ENCODE assay signal across 9 cellular contexts in genomic region chr12:74317078-74317581, GRCh38.
DNase-seq lines count a peak whose midpoint lies in the region; ATAC-seq and TF ChIP-seq lines count a peak whose summit lies in the region.
"Had no signal": no experiment of that assay in that cellular context is flagged by ENCODE, and none has a peak within 500 bp of the region (broad histone marks: within the 10 kb centered on the region; RNA-seq: fewer than 3 reads in every experiment).

No MANE protein-coding gene starts in this region.

- TF ChIP-seq CTCF in GM13977 (IDR thresholded peaks at IDR 0.05; ENCODE audit: extremely low read depth, insufficient read depth, missing control alignments) (peak; percentile 22), choroid plexus epithelial cell (conservative IDR thresholded peaks at IDR 0.05; ENCODE audit: low read depth, low read length) (peak; percentile 73)

- intact Hi-C loops in activated naive CD4-positive, alpha-beta T cell treated with anti-CD3 and anti-CD28 coated beads for 36 hours (cut with micrococcal nuclease) = loop anchor here (5.0 kb wide), 1 partner anchor 1970 kb away; no protein-coding TSS in a partner anchor

- H3K4me1 Mint-ChIP-seq in activated naive CD4-positive, alpha-beta T cell treated with anti-CD3 and anti-CD28 coated beads for 36 hours (ENCODE audit: low read depth) = no peaks in the 10 kb centered on the region
- H3K4me1 Mint-ChIP-seq: central memory CD8-positive, alpha-beta T cell had no signal

- CTCF ChIA-PET in activated naive CD4-positive, alpha-beta T cell treated with anti-CD3 and anti-CD28 coated beads for 36 hours (lab: Charles Lee) = no interaction called here

- no peaks in the 10 kb centered on the region for H3K36me3 Mint-ChIP-seq in activated naive CD4-positive, alpha-beta T cell treated with anti-CD3 and anti-CD28 coated beads for 36 hours (ENCODE audit: low read depth)

- ATAC-seq in HG02798 (IDR thresholded peaks at IDR 0.05; ENCODE audit: poor library complexity, unreplicated experiment) (no peak), GM21526 (IDR thresholded peaks at IDR 0.05; ENCODE audit: low FRiP score, unreplicated experiment) (no peak)

- H3K4me3 ChIP-seq in choroid plexus epithelial cell (ENCODE audit: low read depth, low read length) = no peak overlapping the region

- H3K27ac Mint-ChIP-seq in activated naive CD4-positive, alpha-beta T cell treated with anti-CD3 and anti-CD28 coated beads for 36 hours = no peak overlapping the region

- H3K27me3 Mint-ChIP-seq in activated naive CD4-positive, alpha-beta T cell treated with anti-CD3 and anti-CD28 coated beads for 36 hours (ENCODE audit: low read depth) = no peaks in the 10 kb centered on the region
- H3K27me3 Mint-ChIP-seq: central memory CD8-positive, alpha-beta T cell had no signal

- no peak overlapping the region for H3K4me3 Mint-ChIP-seq in activated naive CD4-positive, alpha-beta T cell treated with anti-CD3 and anti-CD28 coated beads for 36 hours
- H3K4me3 Mint-ChIP-seq: central memory CD8-positive, alpha-beta T cell had no signal

- in situ Hi-C loops in GM13977 (cut with MboI; ENCODE audit: low pct_unique_long_range_greater_than_20kb, low sequenced_read_pairs, unreplicated experiment) = no loop called here

- no peak for DNase-seq in GM13977 (ENCODE audit: low spot score)
- peak; percentile 6 for DNase-seq in NCI-H345 treated with DMSO at 0.1 percent for 48 hours (lab: John Stamatoyannopoulos, UW; ENCODE audit: unreplicated experiment)
- peak; percentile 94 for DNase-seq in choroid plexus epithelial cell (ENCODE audit: low read depth)
- DNase-seq in non-pigmented ciliary epithelial cell (ENCODE audit: low read depth) = peak; percentile 47
- no peak for DNase-seq in activated naive CD4-positive, alpha-beta T cell treated with anti-CD3 and anti-CD28 coated beads for 36 hours
- no peak for DNase-seq in NOMO-1 treated with dmso at 0.1 percent for 144 hours (lab: John Stamatoyannopoulos, UW; ENCODE audit: unreplicated experiment)

- H3K9me3 Mint-ChIP-seq in activated naive CD4-positive, alpha-beta T cell treated with anti-CD3 and anti-CD28 coated beads for 36 hours = no peaks in the 10 kb centered on the region
- H3K9me3 Mint-ChIP-seq: central memory CD8-positive, alpha-beta T cell had no signal

Comparison
In these comparisons a context has a peak if more than half of its experiments do, and no peak if none do; other contexts are left out.
1. DNase-seq: peak in NCI-H345 treated with DMSO at 0.1 percent for 48 hours (single experiment), choroid plexus epithelial cell (single experiment) and non-pigmented ciliary epithelial cell (single experiment); none in GM13977 (single experiment), activated naive CD4-positive, alpha-beta T cell treated with anti-CD3 and anti-CD28 coated beads for 36 hours (single experiment) and NOMO-1 treated with dmso at 0.1 percent for 144 hours (single experiment).